In genomic region chr16:66844342-66845079, GRCh38 we compare ENCODE assay signal across 8 cellular contexts. TPM values are rescaled to one million over a fixed set of nuclear protein-coding genes. Genes with fewer than 3 reads are reported as not detected.
A peak's percentile ranks its signal among the peaks of the same experiment; 100 is the strongest.
DNase-seq lines count a peak whose midpoint lies in the region; ATAC-seq and TF ChIP-seq lines count a peak whose summit lies in the region.

Gene CA7, plus strand, starts transcription at chr16:66844414. Its CDS starts 74 bp downstream, at chr16:66844488.

- CTCF ChIA-PET in AG04449 (lab: Yijun Ruan, JAX), result interaction anchor here (0.9 to 12.7 kb wide), 4 partner anchors 12 to 236 kb away, joined by 3 to 205 read pairs (median 58); partner anchors contain the start of gene NAE1

- H3K4me1 ChIP-seq in NT2/D1 (ENCODE audit: insufficient read depth, insufficient read length), result peaks cover 7% of the 10 kb centered on the region

- peak within 1 kb of the TSS; percentile 36 to 86 (median 66) for H3K4me3 Mint-ChIP-seq in naive thymus-derived CD8-positive, alpha-beta T cell

- POLR2A ChIA-PET in AG04449 (lab: Yijun Ruan, JAX), result no interaction called here
- POLR2A ChIA-PET in naive thymus-derived CD8-positive, alpha-beta T cell (lab: Charles Lee), result no interaction called here

- H3K9me3 Mint-ChIP-seq in naive thymus-derived CD8-positive, alpha-beta T cell, result no peaks in the 10 kb centered on the region

- no peaks in the 10 kb centered on the region for H3K9me3 ChIP-seq in NT2/D1 (ENCODE audit: insufficient read depth, low read length)

- H3K27ac Mint-ChIP-seq in naive thymus-derived CD8-positive, alpha-beta T cell, result peak within 1 kb of the TSS in 2 of 10 donors; percentile 21 to 59

- H3K4me3 ChIP-seq in AG04449 (ENCODE audit: low read depth, low read length) (peak within 1 kb of the TSS; percentile 36), NT2/D1 (ENCODE audit: insufficient read length, low read depth) (peak within 1 kb of the TSS; percentile 63)

- peaks cover 76% of the 10 kb centered on the region for H3K27me3 ChIP-seq in NT2/D1 (ENCODE audit: insufficient read depth, insufficient read length)

- peak within 1 kb of the TSS; percentile 68 for H3K9ac ChIP-seq in NT2/D1 (ENCODE audit: insufficient read length, low read depth)

- no peak for TF ChIP-seq CTCF in AG04449 (IDR thresholded peaks at IDR 0.05; ENCODE audit: insufficient read depth, low read length, missing control alignments)

- ATAC-seq in esophagus mucosa (peak; percentile 33), GM19328 (IDR thresholded peaks at IDR 0.05; ENCODE audit: unreplicated experiment) (no peak)
- peak; percentile 63 to 68 for ATAC-seq in naive thymus-derived CD8-positive, alpha-beta T cell

- H3K4me1 Mint-ChIP-seq in naive thymus-derived CD8-positive, alpha-beta T cell, result peaks cover 3 to 11% (median 6%) of the 10 kb centered on the region in 4 donors

- peaks cover 0 to 3% (median 0%) of the 10 kb centered on the region in 3 donors for H3K36me3 Mint-ChIP-seq in naive thymus-derived CD8-positive, alpha-beta T cell

- peaks cover 14 to 57% (median 41%) of the 10 kb centered on the region in 5 donors for H3K27me3 Mint-ChIP-seq in naive thymus-derived CD8-positive, alpha-beta T cell

- H3K36me3 ChIP-seq in NT2/D1 (ENCODE audit: insufficient read depth, insufficient read length, low read length), result no peaks in the 10 kb centered on the region

- DNase-seq in AG04449 (ENCODE audit: low read depth, low spot score) (no peak), NT2/D1 (ENCODE audit: low read depth, low spot score) (no peak), SHP77 treated with DMSO at 0.1 percent for 48 hours (lab: John Stamatoyannopoulos, UW) (no peak), DMS153 (lab: John Stamatoyannopoulos, UW) (no peak), SKM-1 (lab: John Stamatoyannopoulos, UW; ENCODE audit: unreplicated experiment) (no peak)
- DNase-seq in naive thymus-derived CD8-positive, alpha-beta T cell, result no peak

RNA-seq across cellular contexts. Expression of gene CA7, which starts in this region (rescaled TPM):
- not detected for total RNA-seq in esophagus mucosa
- not detected for total RNA-seq in naive thymus-derived CD8-positive, alpha-beta T cell
- polyA plus RNA-seq in naive thymus-derived CD8-positive, alpha-beta T cell, result not detected

Comparison
In these comparisons a context has a peak if more than half of its experiments do, and no peak if none do; other contexts are left out.
1. Peak in ATAC-seq in esophagus mucosa; RNA of the gene not detected or under 1 TPM.
2. Peak in ATAC-seq in naive thymus-derived CD8-positive, alpha-beta T cell; RNA of the gene not detected or under 1 TPM.